In the genomic region with DNA sequence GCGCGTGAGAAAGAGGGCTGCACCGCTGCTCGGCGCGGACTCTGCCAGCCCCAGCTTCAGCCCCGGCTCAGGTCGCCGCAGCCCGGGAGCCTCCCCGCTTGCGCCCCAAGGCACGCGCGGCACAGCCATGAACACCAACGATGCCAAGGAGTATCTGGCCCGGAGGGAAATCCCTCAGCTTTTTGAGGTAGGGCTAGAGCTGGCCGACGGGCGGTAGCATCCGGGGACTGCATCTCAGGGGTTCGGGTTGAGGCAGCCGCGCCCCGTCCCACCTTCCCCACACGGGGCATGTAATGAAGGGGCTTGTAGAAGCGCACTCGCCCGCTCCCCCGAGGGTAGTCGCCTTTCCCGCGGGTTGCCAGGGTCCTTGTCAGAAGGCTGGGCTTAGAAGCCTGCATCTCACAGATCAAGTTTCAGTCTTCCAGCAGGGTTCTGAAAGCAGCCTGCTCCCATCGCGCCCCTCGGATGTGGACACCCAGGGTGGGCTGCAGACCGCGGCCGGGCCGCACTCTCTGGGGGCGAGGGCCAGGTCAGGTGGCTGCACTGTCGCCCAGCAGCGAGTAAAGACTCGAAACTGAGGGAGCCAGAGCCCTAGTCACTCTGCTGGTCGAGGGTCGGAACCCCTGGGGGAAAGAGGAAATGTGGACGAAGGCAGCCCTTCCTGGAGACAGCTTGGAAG, we compare ENCODE assay signal across 8 cellular contexts. TPM values are rescaled to one million over a fixed set of nuclear protein-coding genes. Genes with fewer than 3 reads are reported as not detected.
DNase-seq lines count a peak whose midpoint lies in the region; ATAC-seq and TF ChIP-seq lines count a peak whose summit lies in the region.

No MANE protein-coding gene starts in this region.

- intact Hi-C loops in activated naive CD4-positive, alpha-beta T cell treated with anti-CD3 and anti-CD28 coated beads for 36 hours (cut with micrococcal nuclease), result loop anchor here (1.0 to 5.0 kb wide), 5 partner anchors 29 to 695 kb away; partner anchors contain the start of genes FUBP1, PIGK and ZZZ3

- DNase-seq in CD8-positive, alpha-beta memory T cell, result peak in 3 of 5 donors; percentile 8 to 49 (median 41)
- DNase-seq in NCI-H526 (lab: John Stamatoyannopoulos, UW) (peak; percentile 30 to 73), cardiac muscle cell (ENCODE audit: low read depth in 1 of 2, low spot score in 1 of 2) (peak in 1 of 2 donors; percentile 20), progenitor cell of endocrine pancreas (ENCODE audit: low spot score, unreplicated experiment) (no peak), NCI-H1694 (lab: John Stamatoyannopoulos, UW) (no peak)
- DNase-seq in activated naive CD4-positive, alpha-beta T cell treated with anti-CD3 and anti-CD28 coated beads for 36 hours, result peak; percentile 61

- no peak overlapping the region for H3K27ac Mint-ChIP-seq in CD8-positive, alpha-beta memory T cell
- no peak overlapping the region for H3K27ac Mint-ChIP-seq in activated naive CD4-positive, alpha-beta T cell treated with anti-CD3 and anti-CD28 coated beads for 36 hours
- no peak overlapping the region for H3K27ac Mint-ChIP-seq in progenitor cell of endocrine pancreas

- peaks cover 34 to 58% of the 10 kb centered on the region in 2 donors for H3K27me3 Mint-ChIP-seq in CD8-positive, alpha-beta memory T cell
- no peaks in the 10 kb centered on the region for H3K27me3 Mint-ChIP-seq in activated naive CD4-positive, alpha-beta T cell treated with anti-CD3 and anti-CD28 coated beads for 36 hours (ENCODE audit: low read depth)
- H3K27me3 Mint-ChIP-seq in progenitor cell of endocrine pancreas, result peaks cover 77% of the 10 kb centered on the region

- H3K9me3 Mint-ChIP-seq in CD8-positive, alpha-beta memory T cell, result peaks cover 0 to 2% (median 0%) of the 10 kb centered on the region in 5 donors
- no peaks in the 10 kb centered on the region for H3K9me3 Mint-ChIP-seq in activated naive CD4-positive, alpha-beta T cell treated with anti-CD3 and anti-CD28 coated beads for 36 hours
- H3K9me3 Mint-ChIP-seq in progenitor cell of endocrine pancreas (ENCODE audit: low read depth), result no peaks in the 10 kb centered on the region

- H3K36me3 ChIP-seq in CD8-positive, alpha-beta memory T cell (ENCODE audit: insufficient read depth, low read length), result no peaks in the 10 kb centered on the region
- H3K36me3 ChIP-seq in cardiac muscle cell, result no peaks in the 10 kb centered on the region

- peak; percentile 30 for ATAC-seq in GM21515 (IDR thresholded peaks at IDR 0.05; ENCODE audit: unreplicated experiment)
- no peak for ATAC-seq in HG03460 (IDR thresholded peaks at IDR 0.05; ENCODE audit: unreplicated experiment)

- no peak overlapping the region for H3K27ac ChIP-seq in CD8-positive, alpha-beta memory T cell (ENCODE audit: low read depth, low read length)
- no peak overlapping the region for H3K27ac ChIP-seq in cardiac muscle cell

- H3K4me1 Mint-ChIP-seq in CD8-positive, alpha-beta memory T cell, result peaks cover 24 to 35% (median 32%) of the 10 kb centered on the region in 3 donors
- peaks cover 37% of the 10 kb centered on the region for H3K4me1 Mint-ChIP-seq in activated naive CD4-positive, alpha-beta T cell treated with anti-CD3 and anti-CD28 coated beads for 36 hours (ENCODE audit: low read depth)
- H3K4me1 Mint-ChIP-seq in progenitor cell of endocrine pancreas (ENCODE audit: low read depth), result peaks cover 11% of the 10 kb centered on the region

- peak overlapping the region; percentile 17 to 79 (median 65) for H3K4me3 Mint-ChIP-seq in CD8-positive, alpha-beta memory T cell
- peak overlapping the region; percentile 75 for H3K4me3 Mint-ChIP-seq in activated naive CD4-positive, alpha-beta T cell treated with anti-CD3 and anti-CD28 coated beads for 36 hours
- peak overlapping the region; percentile 64 for H3K4me3 Mint-ChIP-seq in progenitor cell of endocrine pancreas (ENCODE audit: low read depth)

- CTCF ChIA-PET in CD8-positive, alpha-beta memory T cell (lab: Charles Lee), result no interaction called here
- CTCF ChIA-PET in activated naive CD4-positive, alpha-beta T cell treated with anti-CD3 and anti-CD28 coated beads for 36 hours (lab: Charles Lee), result interaction anchor here (0.6 to 2.7 kb wide), 5 partner anchors 15 to 253 kb away, joined by 3 to 8 read pairs (median 3); no protein-coding TSS in a partner anchor

- no peaks in the 10 kb centered on the region for H3K9me3 ChIP-seq in CD8-positive, alpha-beta memory T cell (ENCODE audit: low read length)
- no peaks in the 10 kb centered on the region for H3K9me3 ChIP-seq in cardiac muscle cell (ENCODE audit: low read depth)

- H3K36me3 Mint-ChIP-seq in CD8-positive, alpha-beta memory T cell, result peaks cover 0 to 2% (median 0%) of the 10 kb centered on the region in 3 donors
- H3K36me3 Mint-ChIP-seq in activated naive CD4-positive, alpha-beta T cell treated with anti-CD3 and anti-CD28 coated beads for 36 hours (ENCODE audit: low read depth), result no peaks in the 10 kb centered on the region
- no peaks in the 10 kb centered on the region for H3K36me3 Mint-ChIP-seq in progenitor cell of endocrine pancreas (ENCODE audit: insufficient read depth)

- no peak for TF ChIP-seq CTCF in cardiac muscle cell (IDR thresholded peaks at IDR 0.05; ENCODE audit: low read depth, low read length)
- no peak for TF ChIP-seq CTCF in progenitor cell of endocrine pancreas (IDR thresholded peaks at IDR 0.05; ENCODE audit: unreplicated experiment)

- peaks cover 22% of the 10 kb centered on the region for H3K4me1 ChIP-seq in CD8-positive, alpha-beta memory T cell (ENCODE audit: insufficient read depth, low read length)
- H3K4me1 ChIP-seq in cardiac muscle cell (ENCODE audit: low read depth), result no peaks in the 10 kb centered on the region

- peak overlapping the region; percentile 66 for H3K4me3 ChIP-seq in CD8-positive, alpha-beta memory T cell (ENCODE audit: low read length)
- H3K4me3 ChIP-seq in cardiac muscle cell, result peak overlapping the region; percentile 69

- peaks cover 10% of the 10 kb centered on the region for H3K27me3 ChIP-seq in CD8-positive, alpha-beta memory T cell (ENCODE audit: insufficient read depth, low read length, poor library complexity, severe bottlenecking)
- H3K27me3 ChIP-seq in cardiac muscle cell, result peaks cover 79% of the 10 kb centered on the region

- POLR2A ChIA-PET in CD8-positive, alpha-beta memory T cell (lab: Charles Lee), result no interaction called here

RNA-seq across cellular contexts. Expression of gene AK5, which starts 0.5 kb away (rescaled TPM):
- total RNA-seq in CD8-positive, alpha-beta memory T cell, result 1 to 10 TPM in 1 of 2 experiments, under 1 TPM in 1; 0.46 to 1.1 TPM
- 3.4 TPM for polyA plus RNA-seq in CD8-positive, alpha-beta memory T cell
- 1 to 10 TPM; 7.0 to 9.1 TPM for total RNA-seq in activated naive CD4-positive, alpha-beta T cell treated with anti-CD3 and anti-CD28 coated beads for 36 hours
- total RNA-seq in cardiac muscle cell, result 0.18 and 0.69 TPM in 2 replicates
- 0.97 and 1.3 TPM in 2 replicates for polyA plus RNA-seq in cardiac muscle cell
- total RNA-seq in progenitor cell of endocrine pancreas, result 4.0 and 4.4 TPM in 2 replicates

Comparison
In these comparisons a context has a peak if more than half of its experiments do, and no peak if none do; other contexts are left out.
1. DNase-seq: peak in CD8-positive, alpha-beta memory T cell (3 of 5), NCI-H526 (2 of 2) and activated naive CD4-positive, alpha-beta T cell treated with anti-CD3 and anti-CD28 coated beads for 36 hours (single experiment); none in progenitor cell of endocrine pancreas (single experiment) and NCI-H1694 (single experiment).
2. Peak in every context shown above with its lines, with median percentiles within 50 percentile points of each other: H3K4me3 Mint-ChIP-seq.